Comparison of ENCODE assay signal across 21 cellular contexts in genomic region chr9:88233091-88233490, GRCh38.
"Had no signal": no experiment of that assay in that cellular context is flagged by ENCODE, and none has a peak within 500 bp of the region (broad histone marks: within the 10 kb centered on the region; RNA-seq: fewer than 3 reads in every experiment).

No MANE protein-coding gene starts in this region.

- DNase-seq: effector memory CD4-positive, alpha-beta T cell; heart right ventricle; hypothalamus; kidney; left colon; mesendoderm; naive B cell; psoas muscle; spleen; stimulated activated CD4-positive, alpha-beta T cell treated with anti-CD3 and anti-CD28 coated beads, Interleukin-15, amount 100 ng/mL, for 24 hours; stimulated activated CD4-positive, alpha-beta T cell treated with anti-CD3 and anti-CD28 coated beads, Interleukin-1b, Interleukin-23, amount 100 ng/mL, for 48 hours; stimulated activated CD4-positive, alpha-beta T cell treated with anti-CD3 and anti-CD28 coated beads, Interleukin-4, amount 100 ng/mL, for 4 hours; stimulated activated naive B cell treated with anti-CD40 and anti-IgM and Interleukin-4, amounts not matched to agents 10 μg/mL and 1 μg/mL and 100 μg/mL, for 72 hours; stimulated activated naive CD8-positive, alpha-beta T cell treated with anti-CD3 and anti-CD28 coated beads, Interleukin-15, amount 100 ng/mL, for 72 hours; transverse colon had no signal

- H3K4me1 ChIP-seq: psoas muscle had no signal

- H3K9me3 ChIP-seq: neutrophil, psoas muscle, thoracic aorta, transverse colon had no signal

- ATAC-seq: esophagus mucosa; heart right ventricle; left colon; psoas muscle; sciatic nerve; stimulated activated naive B cell treated with anti-CD40 and anti-IgM and Interleukin-4, amounts not matched to agents 10 μg/mL and 1 μg/mL and 100 μg/mL, for 72 hours; stimulated activated naive CD8-positive, alpha-beta T cell treated with anti-CD3 and anti-CD28 coated beads, Interleukin-15, amount 100 ng/mL, for 72 hours had no signal

- H3K36me3 ChIP-seq: heart right ventricle, neutrophil, spleen, thoracic aorta, transverse colon had no signal

- FAIRE-seq: endometrium, frontal cortex, kidney had no signal

- H3K4me3 ChIP-seq: heart right ventricle, psoas muscle, spleen, thoracic aorta, transverse colon had no signal

- H3K27ac ChIP-seq: heart right ventricle, neutrophil, psoas muscle, spleen, thoracic aorta, transverse colon had no signal

- H3K27me3 ChIP-seq: neutrophil, spleen, transverse colon had no signal
